In genomic region chr22:36332623-36333331, GRCh38 we compare ENCODE assay signal across 8 cellular contexts. TPM values are rescaled to one million over a fixed set of nuclear protein-coding genes. Genes with fewer than 3 reads are reported as not detected.
A peak's percentile ranks its signal among the peaks of the same experiment; 100 is the strongest.
DNase-seq lines count a peak whose midpoint lies in the region; ATAC-seq and TF ChIP-seq lines count a peak whose summit lies in the region.

No MANE protein-coding gene starts in this region.

- peak; percentile 75 for DNase-seq in DMS79 (lab: John Stamatoyannopoulos, UW)
- DNase-seq in LoVo (ENCODE audit: low spot score) = peak; percentile 15
- peak; percentile 44 for DNase-seq in WTC11 (ENCODE audit: low spot score)
- DNase-seq in dermis blood vessel endothelial cell = peak; percentile 73
- peak in 8 of 9 donors; percentile 48 to 79 (median 59) for DNase-seq in naive thymus-derived CD4-positive, alpha-beta T cell
- no peak for DNase-seq in tibial nerve (ENCODE audit: low spot score in 2 of 2)
- DNase-seq in foreskin melanocyte = no peak

- H3K36me3 ChIP-seq in naive thymus-derived CD4-positive, alpha-beta T cell (ENCODE audit: control insufficient read depth in 2 of 3, insufficient read depth in 3 of 3, low read length in 3 of 3) = peaks cover 9 to 38% (median 15%) of the 10 kb centered on the region in 3 experiments
- H3K36me3 ChIP-seq in tibial nerve = peaks cover 0 to 32% (median 0%) of the 10 kb centered on the region in 3 donors

- WGBS in tibial nerve, 2 donors = 38 to 55% methylated on average over 13 of the region's 13 CpGs

- TF ChIP-seq CTCF in WTC11 (IDR thresholded peaks at IDR 0.05) (no peak), tibial nerve (IDR thresholded peaks at IDR 0.05) (no peak)

- H3K9me3 Mint-ChIP-seq in WTC11 = no peaks in the 10 kb centered on the region
- H3K9me3 Mint-ChIP-seq in naive thymus-derived CD4-positive, alpha-beta T cell = peaks cover 0 to 3% (median 0%) of the 10 kb centered on the region in 11 donors

- intact Hi-C loops in naive thymus-derived CD4-positive, alpha-beta T cell (cut with micrococcal nuclease) = loop anchor here (1.0 to 2.0 kb wide), 6 partner anchors 23 to 196 kb away; partner anchors contain the start of gene EIF3D (in 1 of the 2)

- TF ChIP-seq POLR2A in tibial nerve (IDR thresholded peaks at IDR 0.05) = no peak

- H3K4me1 Mint-ChIP-seq in WTC11 = peaks cover 88% of the 10 kb centered on the region
- H3K4me1 Mint-ChIP-seq in naive thymus-derived CD4-positive, alpha-beta T cell = peaks cover 87 to 100% (median 100%) of the 10 kb centered on the region in 7 donors

- H3K4me3 ChIP-seq in naive thymus-derived CD4-positive, alpha-beta T cell (ENCODE audit: low read length) = peak overlapping the region; percentile 57
- no peak overlapping the region for H3K4me3 ChIP-seq in tibial nerve

- peak in 1 of 2 donors; percentile 27 for TF ChIP-seq EP300 in tibial nerve (IDR thresholded peaks at IDR 0.05)

- no peak overlapping the region; the same call in 1 of the 2 replicates for H3K4me3 Mint-ChIP-seq in WTC11
- peak overlapping the region; percentile 83 to 95 (median 90) for H3K4me3 Mint-ChIP-seq in naive thymus-derived CD4-positive, alpha-beta T cell

- POLR2A ChIA-PET in WTC11 (lab: Charles Lee) = interaction anchor here (0.7 to 3.2 kb wide), 7 partner anchors 8 to 195 kb away, joined by 3 to 18 read pairs (median 5); no protein-coding TSS in a partner anchor
- POLR2A ChIA-PET in naive thymus-derived CD4-positive, alpha-beta T cell (lab: Charles Lee) = interaction anchor here (0.7 to 47.8 kb wide), 21 partner anchors 7 to 213 kb away, joined by 3 to 1512 read pairs (median 4); partner anchors contain the start of genes APOL3 and MYH9

- ATAC-seq in WTC11 (no peak), HG02885 (IDR thresholded peaks at IDR 0.05; ENCODE audit: poor library complexity, unreplicated experiment) (no peak)
- peak; percentile 28 for ATAC-seq in naive thymus-derived CD4-positive, alpha-beta T cell

- H3K27me3 ChIP-seq in naive thymus-derived CD4-positive, alpha-beta T cell (ENCODE audit: control insufficient read depth in 2 of 2, insufficient read depth in 2 of 2, low read length in 2 of 2) = no peaks in the 10 kb centered on the region
- no peaks in the 10 kb centered on the region for H3K27me3 ChIP-seq in tibial nerve

- peaks cover 96 to 100% of the 10 kb centered on the region in 2 donors for H3K4me1 ChIP-seq in naive thymus-derived CD4-positive, alpha-beta T cell (ENCODE audit: control insufficient read depth in 2 of 2, insufficient read depth in 2 of 2, low read length in 2 of 2)
- H3K4me1 ChIP-seq in tibial nerve = peaks cover 6 to 100% (median 85%) of the 10 kb centered on the region in 4 donors

- peak overlapping the region; percentile 82 for H3K27ac ChIP-seq in naive thymus-derived CD4-positive, alpha-beta T cell (ENCODE audit: low read depth, low read length)
- H3K27ac ChIP-seq in tibial nerve = peak overlapping the region; percentile 74 to 99 (median 86)

- CTCF ChIA-PET in WTC11 (lab: Charles Lee) = interaction anchor here (1.0 to 3.6 kb wide), 6 partner anchors 32 to 154 kb away, joined by 3 to 16 read pairs (median 6); no protein-coding TSS in a partner anchor
- CTCF ChIA-PET in naive thymus-derived CD4-positive, alpha-beta T cell (lab: Charles Lee) = interaction anchor here (0.6 to 3.7 kb wide), 7 partner anchors 20 to 138 kb away, joined by 3 to 31 read pairs (median 10); no protein-coding TSS in a partner anchor

- H3K9me3 ChIP-seq in naive thymus-derived CD4-positive, alpha-beta T cell (ENCODE audit: control insufficient read depth in 2 of 3, low read length in 3 of 3) = no peaks in the 10 kb centered on the region
- H3K9me3 ChIP-seq in tibial nerve = no peaks in the 10 kb centered on the region

- peak overlapping the region; percentile 99 for H3K27ac Mint-ChIP-seq in WTC11
- peak overlapping the region; percentile 90 to 100 (median 98) for H3K27ac Mint-ChIP-seq in naive thymus-derived CD4-positive, alpha-beta T cell

- no peaks in the 10 kb centered on the region for H3K27me3 Mint-ChIP-seq in WTC11 (ENCODE audit: low read depth)
- no peaks in the 10 kb centered on the region for H3K27me3 Mint-ChIP-seq in naive thymus-derived CD4-positive, alpha-beta T cell

- peaks cover 42% of the 10 kb centered on the region for H3K36me3 Mint-ChIP-seq in WTC11
- peaks cover 7 to 69% (median 42%) of the 10 kb centered on the region in 5 donors for H3K36me3 Mint-ChIP-seq in naive thymus-derived CD4-positive, alpha-beta T cell

TF ChIP-seq in WTC11, 78 proteins besides CTCF, POLR2A, EP300 and RAD21 (continues in another document):
- TF ChIP-seq CREB1 (CRISPR knock-in tag; IDR thresholded peaks at IDR 0.05) (no peak), ZNF425 (CRISPR knock-in tag; conservative IDR thresholded peaks at IDR 0.05) (no peak), SMAD3 (CRISPR knock-in tag; IDR thresholded peaks at IDR 0.05; ENCODE audit: borderline replicate concordance) (no peak), NR2C2 (CRISPR knock-in tag; IDR thresholded peaks at IDR 0.05) (no peak), ZNF138 (CRISPR knock-in tag; conservative IDR thresholded peaks at IDR 0.05) (no peak), TEAD1 (CRISPR knock-in tag; IDR thresholded peaks at IDR 0.05) (no peak), AR (CRISPR knock-in tag; IDR thresholded peaks at IDR 0.05) (no peak), ZBTB43 (CRISPR knock-in tag; IDR thresholded peaks at IDR 0.05) (no peak), USF1 (CRISPR knock-in tag; IDR thresholded peaks at IDR 0.05) (no peak), E2F1 (CRISPR knock-in tag; IDR thresholded peaks at IDR 0.05) (no peak), ETV6 (CRISPR knock-in tag; IDR thresholded peaks at IDR 0.05) (no peak)

RNA-seq across cellular contexts. Expression of gene MYH9, which starts 55.0 kb away (rescaled TPM):
- 272 to 288 TPM (median 277 TPM) in 3 replicates for total RNA-seq in WTC11 (2021)
- 803 and 1,099 TPM in 2 replicates for total RNA-seq in dermis blood vessel endothelial cell
- 100 to 1,000 TPM; 650 to 900 (median 803) TPM for total RNA-seq in naive thymus-derived CD4-positive, alpha-beta T cell
- polyA plus RNA-seq in naive thymus-derived CD4-positive, alpha-beta T cell = 100 to 1,000 TPM in 1 of 2 donors, 10 to 100 TPM in 1; 95.5 to 501 TPM
- 100 to 1,000 TPM; 361 to 406 (median 386) TPM for total RNA-seq in tibial nerve

Comparison
In these comparisons a context has a peak if more than half of its experiments do, and no peak if none do; other contexts are left out.
1. DNase-seq: peak in DMS79 (single experiment), LoVo (single experiment), WTC11 (single experiment), dermis blood vessel endothelial cell (single experiment) and naive thymus-derived CD4-positive, alpha-beta T cell (8 of 9); none in tibial nerve (0 of 2) and foreskin melanocyte (single experiment).